ENCODE assay signal across 15 cellular contexts in genomic region chr4:71406459-71406963, GRCh38.
A peak's percentile ranks its signal among the peaks of the same experiment; 100 is the strongest.
DNase-seq lines count a peak whose midpoint lies in the region; ATAC-seq and TF ChIP-seq lines count a peak whose summit lies in the region.
"Had no signal": no experiment of that assay in that cellular context is flagged by ENCODE, and none has a peak within 500 bp of the region (broad histone marks: within the 10 kb centered on the region; RNA-seq: fewer than 3 reads in every experiment).

No MANE protein-coding gene starts in this region.

- ATAC-seq in HG02884 (IDR thresholded peaks at IDR 0.05; ENCODE audit: unreplicated experiment) = no peak
- ATAC-seq: upper lobe of right lung had no signal

- H4K20me1 ChIP-seq in Loucy (ENCODE audit: insufficient read depth, low read length, poor library complexity, severe bottlenecking) = no peaks in the 10 kb centered on the region

- H3K36me3 ChIP-seq in Loucy (ENCODE audit: insufficient read depth, low read length) (peaks cover 11% of the 10 kb centered on the region), kidney epithelial cell (ENCODE audit: control insufficient read depth, insufficient read depth, low read length) (no peaks in the 10 kb centered on the region), stomach (no peaks in the 10 kb centered on the region)
- H3K36me3 ChIP-seq: cardiac muscle cell, prostate gland, upper lobe of right lung had no signal

- peak; percentile 11 for DNase-seq in AG20443 (ENCODE audit: low spot score)
- peak; percentile 13 for DNase-seq in astrocyte of the cerebellum (ENCODE audit: low read depth)
- peak; percentile 29 for DNase-seq in kidney epithelial cell (ENCODE audit: low read depth)
- DNase-seq in stomach = no peak
- no peak for DNase-seq in NCI-H146 (lab: John Stamatoyannopoulos, UW)
- DNase-seq in head of caudate nucleus = no peak
- DNase-seq: ACHN; activated CD4-positive, alpha-beta T cell treated with anti-CD3 and anti-CD28 coated beads, Interleukin-2, amount 50 U/mL, for 1 hour; DMS153; T-helper 1 cell; upper lobe of right lung had no signal

- 63 to 86% (median 75%) methylated on average over 1 of the region's 1 CpG for WGBS in stomach, 5 donors

- intact Hi-C loops in stomach (cut with DNase I; ENCODE audit: low total_unique reads) = no loop called here
- intact Hi-C loops in head of caudate nucleus (cut with DNase I) = no loop called here

- peak overlapping the region; percentile 65 for H3K4me2 ChIP-seq in Loucy (ENCODE audit: low read depth, low read length, poor library complexity, severe bottlenecking)

- in situ Hi-C loops in astrocyte of the cerebellum (cut with HindIII; ENCODE audit: low sequenced_read_pairs) = no loop called here

- H3K9ac ChIP-seq in Loucy (ENCODE audit: low read depth, low read length, poor library complexity, severe bottlenecking) = no peak overlapping the region

- H3K27me3 ChIP-seq in Loucy (ENCODE audit: insufficient read depth, low read length, poor library complexity, severe bottlenecking) (no peaks in the 10 kb centered on the region), kidney epithelial cell (ENCODE audit: control insufficient read depth, insufficient read depth, low read length) (no peaks in the 10 kb centered on the region), stomach (no peaks in the 10 kb centered on the region)
- H3K27me3 ChIP-seq: cardiac muscle cell, upper lobe of right lung had no signal

- TF ChIP-seq POLR2A in stomach (IDR thresholded peaks at IDR 0.05) = no peak

- no peaks in the 10 kb centered on the region for H3F3A ChIP-seq in Loucy (ENCODE audit: low read depth)

- TF ChIP-seq EP300 in stomach (IDR thresholded peaks at IDR 0.05) = no peak

- no peak for TF ChIP-seq CTCF in Loucy (conservative IDR thresholded peaks at IDR 0.05; ENCODE audit: low read length)
- TF ChIP-seq CTCF in astrocyte of the cerebellum (IDR thresholded peaks at IDR 0.05; ENCODE audit: low read depth, low read length, missing control alignments) = no peak
- TF ChIP-seq CTCF in kidney epithelial cell (IDR thresholded peaks at IDR 0.05; ENCODE audit: insufficient read depth, low read length, poor library complexity, severe bottlenecking) = no peak
- TF ChIP-seq CTCF in stomach (IDR thresholded peaks at IDR 0.05) = no peak

- H3K4me3 ChIP-seq in Loucy (ENCODE audit: low read length, poor library complexity, severe bottlenecking) (peak overlapping the region; percentile 35), astrocyte of the cerebellum (ENCODE audit: low read depth, low read length) (no peak overlapping the region), kidney epithelial cell (ENCODE audit: low read depth, low read length) (no peak overlapping the region), stomach (no peak overlapping the region)
- H3K4me3 ChIP-seq: cardiac muscle cell, prostate gland, upper lobe of right lung had no signal

- H3K9me3 ChIP-seq in Loucy (ENCODE audit: insufficient read depth, low read depth, low read length) = peaks cover 13% of the 10 kb centered on the region
- H3K9me3 ChIP-seq in stomach = peaks cover 0 to 14% (median 5%) of the 10 kb centered on the region in 4 donors
- H3K9me3 ChIP-seq: prostate gland, upper lobe of right lung had no signal

- H3K9me2 ChIP-seq in Loucy (replicated peaks; ENCODE audit: low read depth, low read length) = no peaks in the 10 kb centered on the region

- H2AFZ ChIP-seq in Loucy (ENCODE audit: low read length) = no peak overlapping the region

- H3K4me1 ChIP-seq in Loucy (ENCODE audit: insufficient read depth, low read length, poor library complexity, severe bottlenecking) (peaks cover 37% of the 10 kb centered on the region), stomach (peaks cover 0 to 10% (median 0%) of the 10 kb centered on the region in 4 donors)
- H3K4me1 ChIP-seq: prostate gland, upper lobe of right lung had no signal

- H3K79me2 ChIP-seq in Loucy (ENCODE audit: insufficient read depth, low read length) = no peaks in the 10 kb centered on the region

- H3K27ac ChIP-seq in stomach = peak overlapping the region in 1 of 5 donors; percentile 4
- H3K27ac ChIP-seq: cardiac muscle cell, prostate gland, upper lobe of right lung had no signal

Comparison
In these comparisons a context has a peak if more than half of its experiments do, and no peak if none do; other contexts are left out.
1. DNase-seq: peak in AG20443 (single experiment), astrocyte of the cerebellum (single experiment) and kidney epithelial cell (single experiment); none in stomach (single experiment), NCI-H146 (single experiment) and head of caudate nucleus (0 of 42).